Comparison of ENCODE assay signal across 1 cellular context in genomic region chr17:82726427-82726826, GRCh38.
TF ChIP-seq lines count a peak whose summit lies in the region.

No MANE protein-coding gene starts in this region.

TF ChIP-seq in HepG2, 621 proteins besides CTCF, POLR2A, EP300 and RAD21:
- TF ChIP-seq AGO2 (optimal IDR thresholded peaks at IDR 0.05; ENCODE audit: low read depth, low read length) (peak; percentile 46), KLF16 (CRISPR knock-in tag; IDR thresholded peaks at IDR 0.05) (no peak), THAP9 (CRISPR knock-in tag; IDR thresholded peaks at IDR 0.05; ENCODE audit: borderline replicate concordance) (no peak)
TF ChIP-seq in HepG2: peak in this region for 1.
